29 cellular contexts compared by ENCODE assay signal in genomic region chr4:37788782-37789181, GRCh38.
"Had no signal": no experiment of that assay in that cellular context is flagged by ENCODE, and none has a peak within 500 bp of the region (broad histone marks: within the 10 kb centered on the region; RNA-seq: fewer than 3 reads in every experiment).

No MANE protein-coding gene starts in this region.

- ATAC-seq: naive thymus-derived CD8-positive, alpha-beta T cell; natural killer cell treated with Interleukin-12 subunit alpha and Interleukin-12 subunit beta and Interleukin-15 and Interleukin-18, amount 100 ng/mL, for 72 hours; psoas muscle; right cardiac atrium; sciatic nerve; stimulated activated memory B cell treated with anti-CD40 and anti-IgM and Interleukin-4, amounts not matched to agents 10 μg/mL and 1 μg/mL and 100 μg/mL, for 72 hours; stimulated activated naive CD8-positive, alpha-beta T cell treated with anti-CD3 and anti-CD28 coated beads, Interleukin-15, amount 100 ng/mL, for 72 hours; stimulated activated naive CD8-positive, alpha-beta T cell treated with anti-CD3 and anti-CD28 coated beads, Interleukin-15, Interleukin-2, amounts not matched to agents 100 U/mL and 50 U/mL, for 24 hours; upper lobe of right lung had no signal

- H3K27me3 ChIP-seq: ovary, spleen, suprapubic skin, testis, transverse colon, upper lobe of right lung, uterus had no signal

- DNase-seq: naive thymus-derived CD8-positive, alpha-beta T cell; nephron progenitor cell; occipital lobe; ovary; posterior cingulate gyrus; psoas muscle; right cardiac atrium; spleen; stimulated activated CD4-positive, alpha-beta T cell treated with anti-CD3 and anti-CD28 coated beads, Interleukin-12 subunit alpha, Interleukin-12 subunit beta, amount 100 ng/mL, for 4 hours; stimulated activated CD4-positive, alpha-beta T cell treated with anti-CD3 and anti-CD28 coated beads, Interleukin-1b, Interleukin-23, amount 100 ng/mL, for 48 hours; stimulated activated CD4-positive, alpha-beta T cell treated with anti-CD3 and anti-CD28 coated beads, Interleukin-4, amount 100 ng/mL, for 1 hour; stimulated activated CD4-positive, alpha-beta T cell treated with anti-CD3 and anti-CD28 coated beads, Interleukin-4, amount 100 ng/mL, for 4 hours; stimulated activated CD8-positive, alpha-beta memory T cell treated with anti-CD3 and anti-CD28 coated beads, Interleukin-4, amount 100 ng/mL, for 48 hours; stimulated activated naive CD4-positive, alpha-beta T cell; stimulated activated naive CD8-positive, alpha-beta T cell treated with anti-CD3 and anti-CD28 coated beads, Interleukin-15, amount 100 ng/mL, for 72 hours; stimulated activated naive CD8-positive, alpha-beta T cell treated with anti-CD3 and anti-CD28 coated beads, Interleukin-15, Interleukin-2, amounts not matched to agents 100 U/mL and 50 U/mL, for 24 hours; substantia nigra; testis; tibial artery; transverse colon; upper lobe of right lung; uterus had no signal

- H3K9ac ChIP-seq: parathyroid adenoma had no signal

- H2AFZ ChIP-seq: parathyroid adenoma had no signal

- H3K4me1 ChIP-seq: parathyroid adenoma, psoas muscle, spleen, suprapubic skin, testis, tibial artery, upper lobe of right lung, uterus had no signal

- H3K36me3 ChIP-seq: ovary, spleen, suprapubic skin, tibial artery, transverse colon, upper lobe of right lung, uterus had no signal

- H3K27ac ChIP-seq: ovary, parathyroid adenoma, psoas muscle, skin epidermis, spleen, suprapubic skin, testis, tibial artery, transverse colon, upper lobe of right lung, uterus had no signal

- H3K9me3 ChIP-seq: ovary, psoas muscle, suprapubic skin, testis, tibial artery, transverse colon, upper lobe of right lung, uterus had no signal

- H3K4me2 ChIP-seq: smooth muscle cell had no signal

- H3K4me3 ChIP-seq: ovary, psoas muscle, skin epidermis, smooth muscle cell, spleen, suprapubic skin, testis, tibial artery, transverse colon, upper lobe of right lung, uterus had no signal
